In genomic region chr13:39037880-39038568, GRCh38 we compare ENCODE assay signal across 8 cellular contexts. TPM values are rescaled to one million over a fixed set of nuclear protein-coding genes. Genes with fewer than 3 reads are reported as not detected.
A peak's percentile ranks its signal among the peaks of the same experiment; 100 is the strongest.
DNase-seq lines count a peak whose midpoint lies in the region; ATAC-seq and TF ChIP-seq lines count a peak whose summit lies in the region.

NHLRC3 (plus strand) TSS chr13:39038456; CDS start chr13:39038640, 184 bp downstream.
PROSER1 (minus strand) TSS chr13:39038089; CDS start chr13:39037242, 847 bp downstream.

- no peaks in the 10 kb centered on the region for H3K27me3 Mint-ChIP-seq in activated T-helper 2 cell treated with anti-CD3 and anti-CD28 coated beads, Interferon-gamma antibody, Interleukin-2, Interleukin-4, amounts not matched to agents 10 μg/mL and 5 μg/mL and 100 μg/mL, durations not matched to agents 14 hours and 24 hours and 36 hours (ENCODE audit: low read depth)
- H3K27me3 Mint-ChIP-seq in natural killer cell (ENCODE audit: low read depth in 2 of 2): no peaks in the 10 kb centered on the region

- H3K79me2 ChIP-seq in Karpas-422 (ENCODE audit: low read length): peaks cover 94% of the 10 kb centered on the region

- H3K4me1 ChIP-seq in Karpas-422 (ENCODE audit: low read length): peaks cover 47% of the 10 kb centered on the region

- peak within 1 kb of the TSS; percentile 75 for H3K27ac ChIP-seq in Karpas-422 (ENCODE audit: low read length)
- H3K27ac ChIP-seq in RWPE1: peak within 1 kb of the TSS; percentile 83

- peaks cover 38% of the 10 kb centered on the region for H3K4me1 Mint-ChIP-seq in activated T-helper 2 cell treated with anti-CD3 and anti-CD28 coated beads, Interferon-gamma antibody, Interleukin-2, Interleukin-4, amounts not matched to agents 10 μg/mL and 5 μg/mL and 100 μg/mL, durations not matched to agents 14 hours and 24 hours and 36 hours (ENCODE audit: low read depth)
- H3K4me1 Mint-ChIP-seq in natural killer cell: peaks cover 59 to 72% of the 10 kb centered on the region in 2 donors

- intact Hi-C loops in activated T-helper 2 cell treated with anti-CD3 and anti-CD28 coated beads, Interferon-gamma antibody, Interleukin-2, Interleukin-4, amounts not matched to agents 10 μg/mL and 5 μg/mL and 100 μg/mL, durations not matched to agents 14 hours and 24 hours and 36 hours (cut with micrococcal nuclease): loop anchor here (1.0 to 10.0 kb wide), 8 partner anchors 57 to 1737 kb away; partner anchors contain the start of genes LHFPL6 and MRPS31
- intact Hi-C loops in natural killer cell (cut with micrococcal nuclease): loop anchor here (5.0 to 10.0 kb wide), 3 partner anchors 617 to 1629 kb away; partner anchors contain the start of genes COG6, FOXO1 and UFM1

- POLR2A ChIA-PET in RWPE1 (lab: Yijun Ruan, JAX; ENCODE audit: low non-redundant PET): no interaction called here

- DNase-seq in DMS53 treated with DMSO at 0.1 percent for 48 hours (lab: John Stamatoyannopoulos, UW; ENCODE audit: unreplicated experiment): peak; percentile 84
- DNase-seq in Karpas-422: peak; percentile 97
- peak; percentile 69 for DNase-seq in RWPE1 (ENCODE audit: low spot score)
- peak; percentile 74 for DNase-seq in activated T-helper 2 cell treated with anti-CD3 and anti-CD28 coated beads, Interferon-gamma antibody, Interleukin-2, Interleukin-4, amounts not matched to agents 10 μg/mL and 5 μg/mL and 100 μg/mL, durations not matched to agents 14 hours and 24 hours and 36 hours (ENCODE audit: low spot score)
- DNase-seq in fibroblast of peridontal ligament (ENCODE audit: extremely low read depth): peak; percentile 94
- DNase-seq in natural killer cell: peak; percentile 75
- DNase-seq in stimulated activated naive CD4-positive, alpha-beta T cell treated with Interleukin-2 at 50 U/mL for 16 hours (lab: John Stamatoyannopoulos, UW): peak; percentile 80

- H3K9me3 Mint-ChIP-seq in activated T-helper 2 cell treated with anti-CD3 and anti-CD28 coated beads, Interferon-gamma antibody, Interleukin-2, Interleukin-4, amounts not matched to agents 10 μg/mL and 5 μg/mL and 100 μg/mL, durations not matched to agents 14 hours and 24 hours and 36 hours: no peaks in the 10 kb centered on the region
- no peaks in the 10 kb centered on the region for H3K9me3 Mint-ChIP-seq in natural killer cell

- H3K36me3 Mint-ChIP-seq in activated T-helper 2 cell treated with anti-CD3 and anti-CD28 coated beads, Interferon-gamma antibody, Interleukin-2, Interleukin-4, amounts not matched to agents 10 μg/mL and 5 μg/mL and 100 μg/mL, durations not matched to agents 14 hours and 24 hours and 36 hours (ENCODE audit: low read depth): peaks cover 34% of the 10 kb centered on the region
- peaks cover 7% of the 10 kb centered on the region for H3K36me3 Mint-ChIP-seq in natural killer cell

- no peaks in the 10 kb centered on the region for H3K9me3 ChIP-seq in Karpas-422 (ENCODE audit: low read length)

- CTCF ChIA-PET in RWPE1 (lab: Yijun Ruan, JAX): interaction anchor here (0.8 kb wide), 1 partner anchor 232 kb away, joined by 3 read pairs; no protein-coding TSS in a partner anchor

- ATAC-seq in GM21786 (IDR thresholded peaks at IDR 0.05; ENCODE audit: unreplicated experiment) (peak; percentile 70), natural killer cell (peak; percentile 77 to 91 (median 80))

- H3K4me3 ChIP-seq in Karpas-422 (ENCODE audit: low read length): peak within 1 kb of the TSS; percentile 73

- no peaks in the 10 kb centered on the region; the same call in 1 of the 2 replicates for H4K20me1 ChIP-seq in Karpas-422 (ENCODE audit: insufficient read depth, low read depth, low read length)

- peak within 1 kb of the TSS; percentile 94 for H3K27ac Mint-ChIP-seq in activated T-helper 2 cell treated with anti-CD3 and anti-CD28 coated beads, Interferon-gamma antibody, Interleukin-2, Interleukin-4, amounts not matched to agents 10 μg/mL and 5 μg/mL and 100 μg/mL, durations not matched to agents 14 hours and 24 hours and 36 hours
- peak within 1 kb of the TSS; percentile 96 for H3K27ac Mint-ChIP-seq in natural killer cell

- peak within 1 kb of the TSS; percentile 82 for H3K9ac ChIP-seq in Karpas-422 (ENCODE audit: low read length)

- H3K9me2 ChIP-seq in Karpas-422 (replicated peaks; ENCODE audit: insufficient read depth, low read length): no peaks in the 10 kb centered on the region

- TF ChIP-seq CTCF in RWPE1 (conservative IDR thresholded peaks at IDR 0.05; ENCODE audit: low read depth): no peak
- no peak for TF ChIP-seq CTCF in natural killer cell (IDR thresholded peaks at IDR 0.05)

- peak within 1 kb of the TSS; percentile 78 for H3K4me2 ChIP-seq in Karpas-422 (ENCODE audit: low read depth, low read length, poor library complexity, severe bottlenecking)

- H3K27me3 ChIP-seq in Karpas-422 (ENCODE audit: low read length): no peaks in the 10 kb centered on the region

- H3K4me3 Mint-ChIP-seq in activated T-helper 2 cell treated with anti-CD3 and anti-CD28 coated beads, Interferon-gamma antibody, Interleukin-2, Interleukin-4, amounts not matched to agents 10 μg/mL and 5 μg/mL and 100 μg/mL, durations not matched to agents 14 hours and 24 hours and 36 hours (ENCODE audit: low read depth): peak within 1 kb of the TSS; percentile 94
- peak within 1 kb of the TSS; percentile 93 for H3K4me3 Mint-ChIP-seq in natural killer cell

- H2AFZ ChIP-seq in Karpas-422 (ENCODE audit: low read length): peak within 1 kb of the TSS; percentile 35; the same call in 1 of the 2 replicates

- H3K36me3 ChIP-seq in Karpas-422 (ENCODE audit: insufficient read depth, low read length): peaks cover 18% of the 10 kb centered on the region; the same call in 1 of the 2 replicates

RNA-seq across cellular contexts. Expression of gene NHLRC3, which starts in this region (rescaled TPM):
- 30.1 and 52.4 TPM in 2 replicates for total RNA-seq in Karpas-422 (2014; rRNA removed; shearing (Covaris generic); ENCODE audit: low replicate concordance)
- total RNA-seq in activated T-helper 2 cell treated with anti-CD3 and anti-CD28 coated beads, Interferon-gamma antibody, Interleukin-2, Interleukin-4, amounts not matched to agents 10 μg/mL and 5 μg/mL and 100 μg/mL, durations not matched to agents 14 hours and 24 hours and 36 hours: 21.6 and 22.5 TPM in 2 replicates
- total RNA-seq in natural killer cell: 10 to 100 TPM; 26.0 to 36.8 (median 28.3) TPM

RNA-seq across cellular contexts. Expression of gene PROSER1, which starts in this region (rescaled TPM):
- total RNA-seq in Karpas-422 (2014; rRNA removed; shearing (Covaris generic); ENCODE audit: low replicate concordance): 46.4 and 60.7 TPM in 2 replicates
- total RNA-seq in activated T-helper 2 cell treated with anti-CD3 and anti-CD28 coated beads, Interferon-gamma antibody, Interleukin-2, Interleukin-4, amounts not matched to agents 10 μg/mL and 5 μg/mL and 100 μg/mL, durations not matched to agents 14 hours and 24 hours and 36 hours: 90.9 and 92.0 TPM in 2 replicates
- 10 to 100 TPM; 58.6 to 70.2 (median 61.7) TPM for total RNA-seq in natural killer cell

Comparison
In these comparisons a context has a peak if more than half of its experiments do, and no peak if none do; other contexts are left out.
1. Peak in every context shown above with its lines: DNase-seq, ATAC-seq, H3K4me3 ChIP-seq and H3K27ac ChIP-seq.